Comparison of ENCODE assay signal across 15 cellular contexts in genomic region chr10:104440221-104440620, GRCh38.
DNase-seq lines count a peak whose midpoint lies in the region.
"Had no signal": no experiment of that assay in that cellular context is flagged by ENCODE, and none has a peak within 500 bp of the region (broad histone marks: within the 10 kb centered on the region; RNA-seq: fewer than 3 reads in every experiment).

No MANE protein-coding gene starts in this region.

- peak; percentile 79 for DNase-seq in EH (ENCODE audit: low read depth)
- DNase-seq in LHCN-M2 (ENCODE audit: low read depth) = peak; percentile 39
- peak; percentile 44 for DNase-seq in astrocyte of the hippocampus (ENCODE audit: low read depth, low spot score)
- DNase-seq in myocyte (ENCODE audit: low read depth) = peak; percentile 47
- DNase-seq in NCI-H187 treated with DMSO at 0.1 percent for 48 hours (lab: John Stamatoyannopoulos, UW) = no peak
- no peak for DNase-seq in kidney tubule cell (ENCODE audit: low spot score)
- no peak for DNase-seq in NCI-H2227 treated with DMSO at 0.1 percent for 48 hours (lab: John Stamatoyannopoulos, UW)
- DNase-seq: Calu3; CD4-positive, alpha-beta memory T cell; DMS153; GDM1; NCI-H1092; NCI-H1436; NCI-H1930; NCI-H524 treated with DMSO at 0.1 percent for 48 hours had no signal

Comparison
In these comparisons a context has a peak if more than half of its experiments do, and no peak if none do; other contexts are left out.
1. DNase-seq: peak in EH (single experiment), LHCN-M2 (single experiment), astrocyte of the hippocampus (single experiment) and myocyte (single experiment); none in NCI-H187 treated with DMSO at 0.1 percent for 48 hours (single experiment), kidney tubule cell (single experiment) and NCI-H2227 treated with DMSO at 0.1 percent for 48 hours (single experiment).